In the genomic region with DNA sequence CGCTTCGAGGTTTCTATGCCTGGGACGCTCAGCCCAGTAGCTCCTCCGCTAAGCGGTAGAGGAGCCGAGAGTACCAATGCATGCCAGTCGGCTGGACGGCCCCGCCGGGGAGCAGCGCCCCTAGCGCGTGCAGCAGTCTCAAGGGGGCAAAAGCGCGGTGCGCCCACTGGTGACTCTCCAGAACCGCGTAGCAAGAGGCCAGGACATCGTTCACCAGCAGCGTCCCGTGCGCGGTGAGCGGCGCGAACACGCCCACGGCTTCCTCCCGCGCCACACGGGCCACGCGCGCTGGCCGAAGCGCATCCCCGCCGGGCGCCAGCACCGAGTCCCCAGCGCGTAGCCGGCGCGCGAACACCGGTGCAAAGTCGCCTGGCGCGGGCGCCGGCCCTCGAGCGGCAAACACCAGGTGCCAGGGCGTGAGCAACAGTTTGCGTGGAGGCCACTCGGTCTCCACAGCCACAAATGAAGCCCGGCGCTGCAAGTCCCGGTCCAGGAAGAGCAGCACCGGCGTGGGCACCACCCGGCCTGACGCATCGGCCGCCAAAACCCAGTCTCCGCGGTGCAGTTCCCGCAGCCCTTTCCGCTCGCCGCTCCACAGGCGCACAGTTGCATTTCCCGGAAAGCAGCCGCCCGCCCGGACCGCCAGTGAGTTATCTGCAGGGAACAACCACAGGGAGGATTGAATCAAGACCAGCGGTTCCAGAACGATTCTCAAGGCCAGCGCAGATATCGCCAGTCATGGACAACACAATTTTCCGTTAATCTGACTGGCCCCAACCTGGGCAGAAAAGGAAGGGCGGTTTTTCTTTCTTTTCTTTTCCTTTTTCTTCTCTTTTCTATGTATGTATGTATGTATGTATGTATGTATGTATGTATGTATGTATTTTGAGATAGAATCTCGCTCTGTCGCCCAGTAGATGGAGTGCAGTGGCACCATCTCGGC, we compare ENCODE assay signal across 8 cellular contexts. TPM values are rescaled to one million over a fixed set of nuclear protein-coding genes. Genes with fewer than 3 reads are reported as not detected.
DNase-seq lines count a peak whose midpoint lies in the region; ATAC-seq, FAIRE-seq and TF ChIP-seq lines count a peak whose summit lies in the region.

No MANE protein-coding gene starts in this region.

- peak overlapping the region in 1 of 2 donors; percentile 28 for H3K4me3 ChIP-seq in small intestine (ENCODE audit: low read depth in 1 of 2, low read length in 2 of 2)

- H3K36me3 Mint-ChIP-seq in CD4-positive, alpha-beta T cell (ENCODE audit: low read depth): no peaks in the 10 kb centered on the region
- no peaks in the 10 kb centered on the region for H3K36me3 Mint-ChIP-seq in activated T-cell treated with anti-CD3 and anti-CD28 coated beads, Interleukin-2, amount 50 U/mL, for 4 hours (ENCODE audit: insufficient read depth)

- peak overlapping the region; percentile 82 for H3K4me3 Mint-ChIP-seq in CD4-positive, alpha-beta T cell
- H3K4me3 Mint-ChIP-seq in activated T-cell treated with anti-CD3 and anti-CD28 coated beads, Interleukin-2, amount 50 U/mL, for 4 hours: peak overlapping the region; percentile 67

- peaks cover 68% of the 10 kb centered on the region for H3K4me1 Mint-ChIP-seq in CD4-positive, alpha-beta T cell (ENCODE audit: low read depth)
- H3K4me1 Mint-ChIP-seq in activated T-cell treated with anti-CD3 and anti-CD28 coated beads, Interleukin-2, amount 50 U/mL, for 4 hours (ENCODE audit: low read depth): peaks cover 55% of the 10 kb centered on the region

- 2 to 3% (median 3%) methylated on average over 67 to 87 of the region's 87 CpGs for WGBS in small intestine, 3 donors

- H3K4me1 ChIP-seq in small intestine (ENCODE audit: control insufficient read depth in 2 of 2, insufficient read depth in 1 of 2, low read depth in 1 of 2, low read length in 1 of 2): peaks cover 0 to 3% of the 10 kb centered on the region in 2 donors

- no peak overlapping the region for H3K27ac ChIP-seq in CD4-positive, alpha-beta T cell (ENCODE audit: low read depth, low read length)
- no peak overlapping the region for H3K27ac ChIP-seq in small intestine (ENCODE audit: low read depth in 1 of 2, low read length in 1 of 2)

- no peak overlapping the region for H3K27ac Mint-ChIP-seq in CD4-positive, alpha-beta T cell

- no peaks in the 10 kb centered on the region for H3K9me3 ChIP-seq in CD4-positive, alpha-beta T cell (ENCODE audit: control insufficient read depth, low read length)
- H3K9me3 ChIP-seq in small intestine (ENCODE audit: control insufficient read depth, low read depth): peaks cover 2% of the 10 kb centered on the region

- POLR2A ChIA-PET in CD4-positive, alpha-beta T cell (lab: Charles Lee): interaction anchor here (1.3 to 4.9 kb wide), 8 partner anchors 8 to 145 kb away, joined by 3 to 42 read pairs (median 15); a partner anchor contains a TSS

- no peaks in the 10 kb centered on the region for H3K36me3 ChIP-seq in small intestine (ENCODE audit: control insufficient read depth in 2 of 2, insufficient read depth in 2 of 2, low read length in 2 of 2)

- H3K27me3 Mint-ChIP-seq in CD4-positive, alpha-beta T cell: peaks cover 75% of the 10 kb centered on the region
- H3K27me3 Mint-ChIP-seq in activated T-cell treated with anti-CD3 and anti-CD28 coated beads, Interleukin-2, amount 50 U/mL, for 4 hours (ENCODE audit: low read depth): peaks cover 60% of the 10 kb centered on the region

- no peak for TF ChIP-seq CTCF in CD4-positive, alpha-beta T cell (IDR thresholded peaks at IDR 0.05)

- intact Hi-C loops in CD4-positive, alpha-beta T cell (cut with DNase I, micrococcal nuclease): loop anchor here (2.0 kb wide), 2 partner anchors 25 to 41 kb away; a partner anchor contains a TSS
- intact Hi-C loops in head of caudate nucleus (cut with DNase I) (loop anchor here (5.0 kb wide), 1 partner anchor 42 kb away; a partner anchor contains a TSS), posterior vena cava (cut with DNase I) (loop anchor here in 1 of 2 donors (10.0 kb wide), 1 partner anchor 145 kb away; no protein-coding TSS in a partner anchor)

- TF ChIP-seq EP300 in Ishikawa (IDR thresholded peaks at IDR 0.05; ENCODE audit: borderline replicate concordance): no peak

- peaks cover 67% of the 10 kb centered on the region for H3K27me3 ChIP-seq in CD4-positive, alpha-beta T cell (ENCODE audit: control insufficient read depth, insufficient read depth, low read length)
- H3K27me3 ChIP-seq in small intestine (ENCODE audit: control insufficient read depth in 2 of 2, insufficient read depth in 2 of 2, low read length in 2 of 2): peaks cover 9 to 22% of the 10 kb centered on the region in 2 donors

- peak in 4 of 10 experiments; percentile 18 to 46 (median 27) for DNase-seq in CD4-positive, alpha-beta T cell
- no peak for DNase-seq in activated T-cell treated with anti-CD3 and anti-CD28 coated beads, Interleukin-2, amount 50 U/mL, for 4 hours
- DNase-seq in head of caudate nucleus: peak in 30 of 42 donors; percentile 24 to 79 (median 50)
- peak; percentile 89 for DNase-seq in posterior vena cava (ENCODE audit: low spot score)
- no peak for DNase-seq in small intestine
- DNase-seq in H4 (ENCODE audit: low spot score): no peak

- no peak for FAIRE-seq in small intestine (lab: Jason Lieb, UNC)

- TF ChIP-seq RAD21 in Ishikawa (IDR thresholded peaks at IDR 0.05; ENCODE audit: low read depth): no peak

- ATAC-seq in CD4-positive, alpha-beta T cell (ENCODE audit: poor library complexity): peak; percentile 7
- ATAC-seq in activated T-cell treated with anti-CD3 and anti-CD28 coated beads, Interleukin-2, amount 50 U/mL, for 4 hours: peak; percentile 39 to 41
- ATAC-seq in GM19328 (IDR thresholded peaks at IDR 0.05; ENCODE audit: unreplicated experiment): no peak

- H3K9me3 Mint-ChIP-seq in CD4-positive, alpha-beta T cell: no peaks in the 10 kb centered on the region
- no peaks in the 10 kb centered on the region for H3K9me3 Mint-ChIP-seq in activated T-cell treated with anti-CD3 and anti-CD28 coated beads, Interleukin-2, amount 50 U/mL, for 4 hours

- CTCF ChIA-PET in CD4-positive, alpha-beta T cell (lab: Charles Lee): interaction anchor here (0.7 to 3.7 kb wide), 5 partner anchors 9 to 40 kb away, joined by 4 to 46 read pairs (median 29); no protein-coding TSS in a partner anchor

TF ChIP-seq in Ishikawa, 13 proteins besides CTCF, POLR2A, EP300 and RAD21:
- TF ChIP-seq, protein P1, sequence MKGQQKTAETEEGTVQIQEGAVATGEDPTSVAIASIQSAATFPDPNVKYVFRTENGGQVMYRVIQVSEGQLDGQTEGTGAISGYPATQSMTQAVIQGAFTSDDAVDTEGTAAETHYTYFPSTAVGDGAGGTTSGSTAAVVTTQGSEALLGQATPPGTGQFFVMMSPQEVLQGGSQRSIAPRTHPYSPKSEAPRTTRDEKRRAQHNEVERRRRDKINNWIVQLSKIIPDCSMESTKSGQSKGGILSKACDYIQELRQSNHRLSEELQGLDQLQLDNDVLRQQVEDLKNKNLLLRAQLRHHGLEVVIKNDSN (IDR thresholded peaks at IDR 0.05): no peak
- TF ChIP-seq CEBPB (IDR thresholded peaks at IDR 0.05): no peak
- TF ChIP-seq, protein P2, sequence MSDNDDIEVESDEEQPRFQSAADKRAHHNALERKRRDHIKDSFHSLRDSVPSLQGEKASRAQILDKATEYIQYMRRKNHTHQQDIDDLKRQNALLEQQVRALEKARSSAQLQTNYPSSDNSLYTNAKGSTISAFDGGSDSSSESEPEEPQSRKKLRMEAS (IDR thresholded peaks at IDR 0.05): no peak
- peak; percentile 31; the same call in 1 of the 2 replicates for TF ChIP-seq ZBTB7A (IDR thresholded peaks at IDR 0.05; ENCODE audit: low read depth)
- no peak for TF ChIP-seq TCF12 (IDR thresholded peaks at IDR 0.05; ENCODE audit: low read depth)

RNA-seq across cellular contexts. Expression of a gene that starts 4.5 kb away (rescaled TPM):
- total RNA-seq in CD4-positive, alpha-beta T cell: 1 to 10 TPM in 1 of 2 experiments, under 1 TPM in 1; 0.71 to 1.1 TPM
- total RNA-seq in activated T-cell treated with anti-CD3 and anti-CD28 coated beads, Interleukin-2, amount 50 U/mL, for 4 hours: under 1 TPM in 1 of 3 donors, not detected in 2; 0.11 TPM
- total RNA-seq in posterior vena cava: 1 to 10 TPM in 1 of 2 donors, under 1 TPM in 1; 0.93 to 2.7 TPM
- polyA plus RNA-seq in small intestine: 1 to 10 TPM in 1 of 3 donors, not detected in 2; 2.3 TPM
- total RNA-seq in H4 (2014; rRNA removed; shearing (Covaris generic)): 0.02 TPM in 1 of 2 replicates, not detected in the other

RNA-seq across cellular contexts. Expression of a gene that starts 20.3 kb away (rescaled TPM):
- total RNA-seq in CD4-positive, alpha-beta T cell: 1 to 10 TPM; 5.1 to 6.0 TPM
- total RNA-seq in activated T-cell treated with anti-CD3 and anti-CD28 coated beads, Interleukin-2, amount 50 U/mL, for 4 hours: 1 to 10 TPM; 4.5 to 5.2 (median 4.5) TPM
- under 1 TPM in 1 of 2 donors, not detected in 1; 0.38 TPM for total RNA-seq in posterior vena cava
- polyA plus RNA-seq in small intestine: 1 to 10 TPM in 2 of 3 donors, not detected in 1; 1.2 to 1.4 TPM
- 0.99 and 2.4 TPM in 2 replicates for total RNA-seq in H4 (2014; rRNA removed; shearing (Covaris generic))

RNA-seq across cellular contexts. Expression of a gene that starts 20.5 kb away (rescaled TPM):
- 100 to 1,000 TPM; 401 to 418 TPM for total RNA-seq in CD4-positive, alpha-beta T cell
- 10 to 100 TPM; 27.5 to 35.5 (median 28.8) TPM for total RNA-seq in activated T-cell treated with anti-CD3 and anti-CD28 coated beads, Interleukin-2, amount 50 U/mL, for 4 hours
- 10 to 100 TPM; 37.7 to 40.8 TPM for total RNA-seq in posterior vena cava
- polyA plus RNA-seq in small intestine: 100 to 1,000 TPM in 1 of 3 donors, 10 to 100 TPM in 2; 27.6 to 110 (median 65.4) TPM
- 10.6 and 27.3 TPM in 2 replicates for total RNA-seq in H4 (2014; rRNA removed; shearing (Covaris generic))

RNA-seq across cellular contexts. Expression of a gene that starts 29.5 kb away (rescaled TPM):
- 100 to 1,000 TPM; 107 to 110 TPM for total RNA-seq in CD4-positive, alpha-beta T cell
- 100 to 1,000 TPM; 102 to 106 (median 105) TPM for total RNA-seq in activated T-cell treated with anti-CD3 and anti-CD28 coated beads, Interleukin-2, amount 50 U/mL, for 4 hours
- 10 to 100 TPM; 59.5 to 63.3 TPM for total RNA-seq in posterior vena cava
- 10 to 100 TPM in 2 of 3 donors, 1 to 10 TPM in 1; 5.4 to 34.8 (median 10.7) TPM for polyA plus RNA-seq in small intestine
- 6.9 and 9.4 TPM in 2 replicates for total RNA-seq in H4 (2014; rRNA removed; shearing (Covaris generic))

RNA-seq across cellular contexts. Expression of a gene that starts 41.1 kb away (rescaled TPM):
- 100 to 1,000 TPM; 116 to 120 TPM for total RNA-seq in CD4-positive, alpha-beta T cell
- 1,000 to 10,000 TPM; 2,095 to 2,519 (median 2,182) TPM for total RNA-seq in activated T-cell treated with anti-CD3 and anti-CD28 coated beads, Interleukin-2, amount 50 U/mL, for 4 hours
- total RNA-seq in posterior vena cava: 100 to 1,000 TPM; 763 to 783 TPM
- polyA plus RNA-seq in small intestine: 1,000 to 10,000 TPM in 1 of 3 donors, 100 to 1,000 TPM in 2; 196 to 1,168 (median 291) TPM
- total RNA-seq in H4 (2014; rRNA removed; shearing (Covaris generic)): 3,840 and 4,099 TPM in 2 replicates

Comparison
In these comparisons a context has a peak if more than half of its experiments do, and no peak if none do; other contexts are left out.
1. DNase-seq: peak in head of caudate nucleus (30 of 42) and posterior vena cava (single experiment); none in activated T-cell treated with anti-CD3 and anti-CD28 coated beads, Interleukin-2, amount 50 U/mL, for 4 hours (single experiment), small intestine (single experiment) and H4 (single experiment).
2. RNA of a gene that starts 20.5 kb away (total RNA-seq): 401 to 418 TPM in CD4-positive, alpha-beta T cell; 37.7 to 40.8 TPM in posterior vena cava, 27.5 to 35.5 TPM in activated T-cell treated with anti-CD3 and anti-CD28 coated beads, Interleukin-2, amount 50 U/mL, for 4 hours and 10.6 to 27.3 TPM in H4; every median in the first group is over 4 times any median in the second.